15 cellular contexts compared by ENCODE assay signal in genomic region chr2:65364986-65365733, GRCh38.
DNase-seq lines count a peak whose midpoint lies in the region; ATAC-seq, FAIRE-seq and TF ChIP-seq lines count a peak whose summit lies in the region.
"Had no signal": no experiment of that assay in that cellular context is flagged by ENCODE, and none has a peak within 500 bp of the region (broad histone marks: within the 10 kb centered on the region; RNA-seq: fewer than 3 reads in every experiment).

No MANE protein-coding gene starts in this region.

- BruUV-seq in PC-3 (replicated peaks; lab: Mats Ljungman, UMichigan): no TSS peak

- peak overlapping the region; percentile 89 for H3K4me2 ChIP-seq in PC-3 (ENCODE audit: low read length)
- H3K4me2 ChIP-seq in skeletal muscle satellite cell (ENCODE audit: low read length): peak overlapping the region; percentile 83
- H3K4me2 ChIP-seq: neural progenitor cell had no signal

- TF ChIP-seq CTCF in PC-3 (conservative IDR thresholded peaks at IDR 0.05; ENCODE audit: low read depth, low read length) (no peak), colonic mucosa (IDR thresholded peaks at IDR 0.05) (no peak), D721Med (IDR thresholded peaks at IDR 0.05; ENCODE audit: insufficient read depth, missing control alignments) (no peak), gastroesophageal sphincter (IDR thresholded peaks at IDR 0.05) (no peak), WTC11 (IDR thresholded peaks at IDR 0.05) (no peak)

- H3K4me1 Mint-ChIP-seq in WTC11: peaks cover 34% of the 10 kb centered on the region

- H3K9ac ChIP-seq in PC-3 (ENCODE audit: low read length) (peak overlapping the region; percentile 82), colonic mucosa (ENCODE audit: low read depth in 2 of 2, low read length in 2 of 2) (peak overlapping the region in 1 of 2 donors; percentile 35), skeletal muscle satellite cell (ENCODE audit: low read depth, low read length) (peak overlapping the region; percentile 14)
- H3K9ac ChIP-seq: neural progenitor cell had no signal

- peaks cover 5% of the 10 kb centered on the region; the same call in 1 of the 2 replicates for H3K36me3 ChIP-seq in PC-3 (ENCODE audit: low read depth, low read length)
- no peaks in the 10 kb centered on the region for H3K36me3 ChIP-seq in colonic mucosa
- no peaks in the 10 kb centered on the region for H3K36me3 ChIP-seq in skeletal muscle satellite cell (ENCODE audit: insufficient read depth, low read length)
- no peaks in the 10 kb centered on the region for H3K36me3 ChIP-seq in gastroesophageal sphincter
- H3K36me3 ChIP-seq: neural progenitor cell, stomach had no signal

- H3K27ac ChIP-seq in PC-3 (ENCODE audit: low read length) (peak overlapping the region; percentile 98), colonic mucosa (peak overlapping the region; percentile 60), gastroesophageal sphincter (no peak overlapping the region)
- H3K27ac ChIP-seq: neural progenitor cell had no signal

- no peak for TF ChIP-seq EP300 in gastroesophageal sphincter (IDR thresholded peaks at IDR 0.05)

- no peak for FAIRE-seq in D721Med (lab: Jason Lieb, UNC)
- FAIRE-seq: endometrium had no signal

- peak overlapping the region; percentile 66 for H3K4me3 ChIP-seq in PC-3 (ENCODE audit: low read length)
- no peak overlapping the region for H3K4me3 ChIP-seq in colonic mucosa
- H3K4me3 ChIP-seq in skeletal muscle satellite cell (ENCODE audit: low read length): peak overlapping the region; percentile 63
- no peak overlapping the region for H3K4me3 ChIP-seq in gastroesophageal sphincter
- H3K4me3 ChIP-seq: neural progenitor cell, skin epidermis, stomach had no signal

- DNase-seq in PC-3 (no peak), colonic mucosa (no peak), D721Med (ENCODE audit: insufficient read length, low spot score) (no peak), WTC11 (ENCODE audit: low spot score) (no peak)
- DNase-seq: activated CD4-positive, alpha-beta T cell treated with anti-CD3 and anti-CD28 coated beads, Interleukin-2, amount 10 ng/mL, durations not matched to agents 7 days and 5 days; NCI-H2171; stomach; T-helper 17 cell had no signal

- H3K9me3 ChIP-seq in PC-3 (ENCODE audit: low read length): no peaks in the 10 kb centered on the region
- no peaks in the 10 kb centered on the region for H3K9me3 ChIP-seq in colonic mucosa
- no peaks in the 10 kb centered on the region for H3K9me3 ChIP-seq in skeletal muscle satellite cell (replicated peaks; ENCODE audit: low read length)
- no peaks in the 10 kb centered on the region for H3K9me3 ChIP-seq in gastroesophageal sphincter
- H3K9me3 ChIP-seq: stomach had no signal

- H3K27ac Mint-ChIP-seq in WTC11: no peak overlapping the region
- H3K27ac Mint-ChIP-seq: activated CD4-positive, alpha-beta T cell treated with anti-CD3 and anti-CD28 coated beads, Interleukin-2, amount 10 ng/mL, durations not matched to agents 7 days and 5 days; activated T-helper 1 cell treated with anti-CD3 and anti-CD28 coated beads, Interleukin-12 subunit alpha, Interleukin-12 subunit beta, Interleukin-2, Interleukin-4 antibody, amounts not matched to agents 30 ng/mL and 10 ng/mL and 1 ng/mL, durations not matched to agents 14 hours and 24 hours and 36 hours; neural progenitor cell had no signal

- H4K20me1 ChIP-seq in PC-3 (ENCODE audit: low read length): peaks cover 20% of the 10 kb centered on the region

- POLR2A ChIA-PET in PC-3 (lab: Charles Lee; ENCODE audit: unreplicated experiment): interaction anchor here (1.5 kb wide), 1 partner anchor 71 kb away, joined by 7 read pairs; no protein-coding TSS in a partner anchor
- POLR2A ChIA-PET in WTC11 (lab: Charles Lee): interaction anchor here (0.6 kb wide), 1 partner anchor 91 kb away, joined by 3 read pairs; no protein-coding TSS in a partner anchor

- intact Hi-C loops in PC-3 (cut with micrococcal nuclease): loop anchor here (10.0 kb wide), 1 partner anchor 60 kb away; no protein-coding TSS in a partner anchor
- intact Hi-C loops in colonic mucosa (cut with DNase I): no loop called here

- CTCF ChIA-PET in PC-3 (lab: Charles Lee) (no interaction called here), WTC11 (lab: Charles Lee) (no interaction called here)

- H3F3A ChIP-seq in PC-3 (ENCODE audit: low read length, unreplicated experiment): peaks cover 14% of the 10 kb centered on the region

- no peak overlapping the region for H3K4me3 Mint-ChIP-seq in WTC11
- H3K4me3 Mint-ChIP-seq: activated CD4-positive, alpha-beta T cell treated with anti-CD3 and anti-CD28 coated beads, Interleukin-2, amount 10 ng/mL, durations not matched to agents 7 days and 5 days; activated T-helper 1 cell treated with anti-CD3 and anti-CD28 coated beads, Interleukin-12 subunit alpha, Interleukin-12 subunit beta, Interleukin-2, Interleukin-4 antibody, amounts not matched to agents 30 ng/mL and 10 ng/mL and 1 ng/mL, durations not matched to agents 14 hours and 24 hours and 36 hours; neural progenitor cell; T-helper 17 cell had no signal

- H3K4me1 ChIP-seq in PC-3 (ENCODE audit: insufficient read depth, low read length): peaks cover 50% of the 10 kb centered on the region
- peaks cover 10% of the 10 kb centered on the region for H3K4me1 ChIP-seq in colonic mucosa
- peaks cover 59% of the 10 kb centered on the region for H3K4me1 ChIP-seq in skeletal muscle satellite cell (ENCODE audit: control insufficient read depth, insufficient read depth, low read length)
- peaks cover 0 to 43% (median 12%) of the 10 kb centered on the region in 3 donors for H3K4me1 ChIP-seq in gastroesophageal sphincter

- WGBS in gastroesophageal sphincter (ENCODE audit: low coverage in 1 of 2), 2 donors: 76 to 91% methylated on average over 2 of the region's 2 CpGs

- H3K27me3 ChIP-seq in PC-3 (ENCODE audit: low read length) (no peaks in the 10 kb centered on the region), colonic mucosa (no peaks in the 10 kb centered on the region), skeletal muscle satellite cell (ENCODE audit: control insufficient read depth, insufficient read depth, low read length) (no peaks in the 10 kb centered on the region), gastroesophageal sphincter (no peaks in the 10 kb centered on the region)
- H3K27me3 ChIP-seq: neural progenitor cell, stomach had no signal

- H3K27me3 Mint-ChIP-seq in WTC11 (ENCODE audit: low read depth): no peaks in the 10 kb centered on the region
- H3K27me3 Mint-ChIP-seq: activated CD4-positive, alpha-beta T cell treated with anti-CD3 and anti-CD28 coated beads, Interleukin-2, amount 10 ng/mL, durations not matched to agents 7 days and 5 days; T-helper 17 cell had no signal

- H3K79me2 ChIP-seq in PC-3 (ENCODE audit: low read length): peaks cover 88% of the 10 kb centered on the region

- H3K9me2 ChIP-seq in PC-3 (replicated peaks; ENCODE audit: low read length): no peaks in the 10 kb centered on the region

- H3K36me3 Mint-ChIP-seq in WTC11: no peaks in the 10 kb centered on the region

- no peaks in the 10 kb centered on the region for H3K9me3 Mint-ChIP-seq in WTC11
- H3K9me3 Mint-ChIP-seq: activated CD4-positive, alpha-beta T cell treated with anti-CD3 and anti-CD28 coated beads, Interleukin-2, amount 10 ng/mL, durations not matched to agents 7 days and 5 days; activated T-helper 1 cell treated with anti-CD3 and anti-CD28 coated beads, Interleukin-12 subunit alpha, Interleukin-12 subunit beta, Interleukin-2, Interleukin-4 antibody, amounts not matched to agents 30 ng/mL and 10 ng/mL and 1 ng/mL, durations not matched to agents 14 hours and 24 hours and 36 hours had no signal

- H2AFZ ChIP-seq in PC-3 (ENCODE audit: low read length): no peak overlapping the region
- H2AFZ ChIP-seq: neural progenitor cell had no signal

- TF ChIP-seq POLR2A in gastroesophageal sphincter (IDR thresholded peaks at IDR 0.05): no peak

- ATAC-seq in HG02798 (IDR thresholded peaks at IDR 0.05; ENCODE audit: poor library complexity, unreplicated experiment): peak; percentile 32
- ATAC-seq in PC-3: no peak
- no peak for ATAC-seq in gastroesophageal sphincter
- no peak for ATAC-seq in WTC11
- ATAC-seq: T-helper 17 cell had no signal

TF ChIP-seq in WTC11, 78 proteins besides CTCF, POLR2A, EP300 and RAD21 (continues in another document):
- TF ChIP-seq HMGA2 (CRISPR knock-in tag; IDR thresholded peaks at IDR 0.05) (no peak), ZNF396 (CRISPR knock-in tag; IDR thresholded peaks at IDR 0.05; ENCODE audit: borderline replicate concordance) (no peak), ZBTB21 (CRISPR knock-in tag; IDR thresholded peaks at IDR 0.05; ENCODE audit: borderline replicate concordance) (no peak), USF1 (CRISPR knock-in tag; IDR thresholded peaks at IDR 0.05) (no peak), GRHL2 (CRISPR knock-in tag; IDR thresholded peaks at IDR 0.05; ENCODE audit: insufficient replicate concordance, severe bottlenecking) (no peak), ZNF281 (CRISPR knock-in tag; IDR thresholded peaks at IDR 0.05) (no peak), OVOL2 (CRISPR knock-in tag; IDR thresholded peaks at IDR 0.05; ENCODE audit: borderline replicate concordance) (no peak), KAT7 (CRISPR knock-in tag; IDR thresholded peaks at IDR 0.05; ENCODE audit: borderline replicate concordance) (no peak)

Comparison
In these comparisons a context has a peak if more than half of its experiments do, and no peak if none do; other contexts are left out.
1. H3K27ac ChIP-seq: peak in PC-3 (single experiment) and colonic mucosa (single experiment); none in gastroesophageal sphincter (0 of 4).
2. H3K4me3 ChIP-seq: peak in PC-3 (single experiment) and skeletal muscle satellite cell (single experiment); none in colonic mucosa (single experiment) and gastroesophageal sphincter (0 of 2).